ENCODE assay signal across 14 cellular contexts in the genomic region with DNA sequence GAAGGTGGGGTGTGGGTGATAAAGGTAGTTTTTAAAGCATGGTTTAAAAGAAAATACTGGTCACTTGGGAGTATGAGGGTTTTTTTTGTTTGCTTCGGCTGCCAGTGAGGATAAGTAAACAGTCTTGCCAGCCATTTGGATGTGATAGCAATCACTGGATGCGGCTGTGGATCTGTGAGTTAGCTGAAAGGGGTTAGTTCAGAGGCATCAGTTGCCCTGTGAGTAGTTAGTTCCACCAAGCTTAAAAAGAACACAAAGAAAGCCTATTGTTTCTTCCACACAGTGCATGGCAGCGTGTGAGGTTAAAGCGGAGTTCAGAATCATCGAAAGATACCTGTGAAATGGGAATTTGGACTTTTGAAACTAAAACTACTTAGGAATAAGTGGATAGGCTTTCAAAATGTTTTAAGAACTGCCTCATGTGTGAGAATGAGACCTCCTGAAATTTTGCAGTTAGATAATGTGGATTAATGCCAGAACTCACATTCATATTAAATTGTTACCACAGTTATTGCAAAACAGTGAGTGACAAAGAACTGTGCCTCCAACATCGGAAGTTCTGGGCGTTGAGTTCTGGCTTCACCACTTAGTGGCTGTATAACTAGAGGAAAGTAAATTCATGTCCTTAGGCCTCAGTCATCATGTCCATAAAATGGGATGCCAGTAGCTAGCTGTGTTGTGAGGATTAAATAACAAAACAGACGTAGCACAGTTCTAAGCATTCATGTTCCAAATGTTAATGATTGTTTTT. TPM values are rescaled to one million over a fixed set of nuclear protein-coding genes. Genes with fewer than 3 reads are reported as not detected.
DNase-seq lines count a peak whose midpoint lies in the region; ATAC-seq and TF ChIP-seq lines count a peak whose summit lies in the region.
"Had no signal": no experiment of that assay in that cellular context is flagged by ENCODE, and none has a peak within 500 bp of the region (broad histone marks: within the 10 kb centered on the region; RNA-seq: fewer than 3 reads in every experiment).

No MANE protein-coding gene starts in this region.

- H3K27me3 Mint-ChIP-seq in mesothelial cell of epicardium (ENCODE audit: low read depth) (no peaks in the 10 kb centered on the region), T-cell (peaks cover 3 to 27% of the 10 kb centered on the region in 2 donors)
- peaks cover 27% of the 10 kb centered on the region for H3K27me3 Mint-ChIP-seq in activated CD4-positive, alpha-beta T cell treated with anti-CD3 and anti-CD28 coated beads, Interleukin-2, amount 10 ng/mL, durations not matched to agents 24 days and 14 days

- peaks cover 5% of the 10 kb centered on the region for H3K4me1 ChIP-seq in colonic mucosa
- H3K4me1 ChIP-seq in tibial nerve = peaks cover 0 to 67% (median 10%) of the 10 kb centered on the region in 4 donors
- H3K4me1 ChIP-seq: SJSA1 had no signal

- 45 to 46% methylated on average over 8 of the region's 8 CpGs for WGBS in tibial nerve, 2 donors

- peak overlapping the region; percentile 96 for H3K27ac Mint-ChIP-seq in mesothelial cell of epicardium
- H3K27ac Mint-ChIP-seq in activated CD4-positive, alpha-beta T cell treated with anti-CD3 and anti-CD28 coated beads, Interleukin-2, amount 10 ng/mL, durations not matched to agents 24 days and 14 days = no peak overlapping the region
- no peak overlapping the region for H3K27ac Mint-ChIP-seq in T-cell
- H3K27ac Mint-ChIP-seq: naive B cell had no signal

- peak overlapping the region; percentile 78 for H3K4me3 Mint-ChIP-seq in mesothelial cell of epicardium
- H3K4me3 Mint-ChIP-seq in activated CD4-positive, alpha-beta T cell treated with anti-CD3 and anti-CD28 coated beads, Interleukin-2, amount 10 ng/mL, durations not matched to agents 24 days and 14 days = no peak overlapping the region
- H3K4me3 Mint-ChIP-seq in T-cell = no peak overlapping the region
- H3K4me3 Mint-ChIP-seq: naive B cell had no signal

- peak in 1 of 2 donors; percentile 38 for TF ChIP-seq EP300 in tibial nerve (IDR thresholded peaks at IDR 0.05)

- TF ChIP-seq POLR2A in NB4 (IDR thresholded peaks at IDR 0.05; ENCODE audit: extremely low read depth, insufficient read length) = no peak
- no peak for TF ChIP-seq POLR2A in tibial nerve (IDR thresholded peaks at IDR 0.05)

- H3K9me3 ChIP-seq in colonic mucosa = no peaks in the 10 kb centered on the region
- H3K9me3 ChIP-seq in tibial nerve = no peaks in the 10 kb centered on the region
- H3K9me3 ChIP-seq: SJSA1 had no signal

- DNase-seq in NB4 (ENCODE audit: low read depth) = peak; percentile 3
- peak; percentile 29 for DNase-seq in colonic mucosa
- no peak for DNase-seq in mesothelial cell of epicardium (ENCODE audit: low spot score in 2 of 2, unreplicated experiment in 2 of 2)
- no peak for DNase-seq in tibial nerve (ENCODE audit: low spot score in 2 of 2)
- no peak for DNase-seq in activated CD4-positive, alpha-beta T cell treated with anti-CD3 and anti-CD28 coated beads, Interleukin-2, amount 10 ng/mL, durations not matched to agents 24 days and 14 days
- no peak for DNase-seq in T-cell
- no peak for DNase-seq in NCI-H1092 (lab: John Stamatoyannopoulos, UW)
- DNase-seq: activated CD4-positive, alpha-beta T cell treated with anti-CD3 and anti-CD28 coated beads, Interleukin-2, amount 50 U/mL, for 1 hour; activated gamma-delta T cell; hippocampal formation; naive B cell; NCI-H524 had no signal

- H3K27ac ChIP-seq in colonic mucosa (no peak overlapping the region), tibial nerve (peak overlapping the region; percentile 8 to 71 (median 35))
- H3K27ac ChIP-seq: SJSA1 had no signal

- H3K9me3 Mint-ChIP-seq in mesothelial cell of epicardium (no peaks in the 10 kb centered on the region), T-cell (peaks cover 0 to 4% (median 0%) of the 10 kb centered on the region in 3 donors)
- no peaks in the 10 kb centered on the region for H3K9me3 Mint-ChIP-seq in activated CD4-positive, alpha-beta T cell treated with anti-CD3 and anti-CD28 coated beads, Interleukin-2, amount 10 ng/mL, durations not matched to agents 24 days and 14 days

- no peaks in the 10 kb centered on the region for H3K27me3 ChIP-seq in colonic mucosa
- no peaks in the 10 kb centered on the region for H3K27me3 ChIP-seq in tibial nerve
- H3K27me3 ChIP-seq: SJSA1 had no signal

- no peaks in the 10 kb centered on the region for H3K36me3 ChIP-seq in colonic mucosa
- no peaks in the 10 kb centered on the region for H3K36me3 ChIP-seq in tibial nerve
- H3K36me3 ChIP-seq: SJSA1 had no signal

- H3K4me3 ChIP-seq in NB4 (ENCODE audit: low read depth, low read length) (no peak overlapping the region), colonic mucosa (no peak overlapping the region), tibial nerve (no peak overlapping the region)
- H3K4me3 ChIP-seq: SJSA1 had no signal

- POLR2A ChIA-PET in T-cell (lab: Charles Lee) = interaction anchor here in 1 of 2 donors (0.6 kb wide), 1 partner anchor 10 kb away, joined by 3 read pairs; no protein-coding TSS in a partner anchor

- H3K9ac ChIP-seq in colonic mucosa (ENCODE audit: low read depth in 2 of 2, low read length in 2 of 2) = no peak overlapping the region

- intact Hi-C loops in colonic mucosa (cut with DNase I) = no loop called here
- intact Hi-C loops in activated CD4-positive, alpha-beta T cell treated with anti-CD3 and anti-CD28 coated beads, Interleukin-2, amount 10 ng/mL, durations not matched to agents 24 days and 14 days (cut with micrococcal nuclease) = no loop called here

- TF ChIP-seq CTCF in NB4 (IDR thresholded peaks at IDR 0.05; ENCODE audit: low read depth, low read length) (no peak), colonic mucosa (IDR thresholded peaks at IDR 0.05) (no peak), mesothelial cell of epicardium (IDR thresholded peaks at IDR 0.05; ENCODE audit: unreplicated experiment) (no peak), tibial nerve (IDR thresholded peaks at IDR 0.05) (no peak)

- ATAC-seq in GM21723 (IDR thresholded peaks at IDR 0.05; ENCODE audit: unreplicated experiment) (no peak), T-cell (replicated peaks in 1 of 4) (no peak)

- CTCF ChIA-PET in T-cell (lab: Charles Lee) = no interaction called here

- peaks cover 80% of the 10 kb centered on the region for H3K4me1 Mint-ChIP-seq in mesothelial cell of epicardium
- H3K4me1 Mint-ChIP-seq in activated CD4-positive, alpha-beta T cell treated with anti-CD3 and anti-CD28 coated beads, Interleukin-2, amount 10 ng/mL, durations not matched to agents 24 days and 14 days = no peaks in the 10 kb centered on the region
- no peaks in the 10 kb centered on the region for H3K4me1 Mint-ChIP-seq in T-cell
- H3K4me1 Mint-ChIP-seq: naive B cell had no signal

- H3K36me3 Mint-ChIP-seq in mesothelial cell of epicardium (peaks cover 4% of the 10 kb centered on the region), T-cell (no peaks in the 10 kb centered on the region)
- no peaks in the 10 kb centered on the region for H3K36me3 Mint-ChIP-seq in activated CD4-positive, alpha-beta T cell treated with anti-CD3 and anti-CD28 coated beads, Interleukin-2, amount 10 ng/mL, durations not matched to agents 24 days and 14 days (ENCODE audit: low read depth)
- H3K36me3 Mint-ChIP-seq: naive B cell had no signal

RNA-seq across cellular contexts. Expression of gene KIAA1217, which starts 31.2 kb away (rescaled TPM):
- total RNA-seq in colonic mucosa (10 to 100 TPM; 34.2 to 61.2 TPM), mesothelial cell of epicardium (155 to 167 TPM (median 161 TPM) in 3 replicates), tibial nerve (10 to 100 TPM; 38.5 to 88.1 (median 58.3) TPM), T-cell (1 to 10 TPM in 1 of 5 donors, under 1 TPM in 3, not detected in 1; 0.12 to 1.2 (median 0.66) TPM)
- 1.7 and 2.0 TPM in 2 replicates for total RNA-seq in activated CD4-positive, alpha-beta T cell treated with anti-CD3 and anti-CD28 coated beads, Interleukin-2, amount 10 ng/mL, durations not matched to agents 24 days and 14 days

Comparison
In these comparisons a context has a peak if more than half of its experiments do, and no peak if none do; other contexts are left out.
1. DNase-seq: peak in NB4 (single experiment) and colonic mucosa (single experiment); none in mesothelial cell of epicardium (0 of 2), tibial nerve (0 of 2), activated CD4-positive, alpha-beta T cell treated with anti-CD3 and anti-CD28 coated beads, Interleukin-2, amount 10 ng/mL, durations not matched to agents 24 days and 14 days (single experiment), T-cell (0 of 34) and NCI-H1092 (single experiment).
2. RNA of gene KIAA1217, which starts 31.2 kb away (total RNA-seq): 155 to 167 TPM in mesothelial cell of epicardium, 38.5 to 88.1 TPM in tibial nerve and 34.2 to 61.2 TPM in colonic mucosa; 1.7 to 2.0 TPM in activated CD4-positive, alpha-beta T cell treated with anti-CD3 and anti-CD28 coated beads, Interleukin-2, amount 10 ng/mL, durations not matched to agents 24 days and 14 days and 0.12 to 1.2 TPM in T-cell; every median in the first group is over 10 times any median in the second.